Comparison of ENCODE assay signal across 12 cellular contexts in the genomic region with DNA sequence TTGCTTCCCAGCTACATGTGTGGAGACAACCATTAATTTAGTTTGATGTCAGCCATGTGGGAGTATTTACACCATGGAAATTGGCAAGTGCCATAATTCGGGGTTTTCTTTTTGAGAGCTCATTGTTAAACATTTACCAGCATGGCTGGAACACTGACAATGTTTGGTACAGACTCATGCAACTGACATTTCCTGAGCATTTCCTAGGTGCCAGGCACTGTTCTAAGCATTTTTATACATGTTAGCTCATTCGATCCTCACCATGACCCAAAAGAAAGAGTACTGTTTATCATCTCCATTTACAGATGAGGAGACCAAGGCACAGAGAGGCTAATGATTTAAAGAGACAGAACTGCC.
DNase-seq lines count a peak whose midpoint lies in the region; ATAC-seq lines count a peak whose summit lies in the region.
"Had no signal": no experiment of that assay in that cellular context is flagged by ENCODE, and none has a peak within 500 bp of the region (broad histone marks: within the 10 kb centered on the region; RNA-seq: fewer than 3 reads in every experiment).

No MANE protein-coding gene starts in this region.

- peaks cover 32% of the 10 kb centered on the region for H3K27me3 Mint-ChIP-seq in activated CD8-positive, alpha-beta memory T cell treated with anti-CD3 and anti-CD28 coated beads, Interleukin-2, amount 10 ng/mL, durations not matched to agents 7 days and 5 days
- peaks cover 23 to 62% of the 10 kb centered on the region in 2 donors for H3K27me3 Mint-ChIP-seq in stimulated activated naive B cell treated with anti-CD40 and anti-IgM and Interleukin-4, amounts not matched to agents 10 μg/mL and 1 μg/mL and 100 μg/mL, for 72 hours

- no peaks in the 10 kb centered on the region for H3K36me3 ChIP-seq in duodenal mucosa (ENCODE audit: control insufficient read depth in 1 of 2, insufficient read depth in 2 of 2, low read length in 2 of 2)
- H3K36me3 ChIP-seq: cardiac muscle cell, WERI-Rb-1 had no signal

- peaks cover 4% of the 10 kb centered on the region for H3K36me3 Mint-ChIP-seq in activated CD8-positive, alpha-beta memory T cell treated with anti-CD3 and anti-CD28 coated beads, Interleukin-2, amount 10 ng/mL, durations not matched to agents 7 days and 5 days
- no peaks in the 10 kb centered on the region for H3K36me3 Mint-ChIP-seq in stimulated activated naive B cell treated with anti-CD40 and anti-IgM and Interleukin-4, amounts not matched to agents 10 μg/mL and 1 μg/mL and 100 μg/mL, for 72 hours

- peaks cover 1% of the 10 kb centered on the region for H3K9me3 Mint-ChIP-seq in activated CD8-positive, alpha-beta memory T cell treated with anti-CD3 and anti-CD28 coated beads, Interleukin-2, amount 10 ng/mL, durations not matched to agents 7 days and 5 days (ENCODE audit: low read depth)
- H3K9me3 Mint-ChIP-seq in stimulated activated naive B cell treated with anti-CD40 and anti-IgM and Interleukin-4, amounts not matched to agents 10 μg/mL and 1 μg/mL and 100 μg/mL, for 72 hours, result peaks cover 8 to 12% of the 10 kb centered on the region in 2 donors

- H3K27ac Mint-ChIP-seq in activated CD8-positive, alpha-beta memory T cell treated with anti-CD3 and anti-CD28 coated beads, Interleukin-2, amount 10 ng/mL, durations not matched to agents 7 days and 5 days, result peak overlapping the region; percentile 83
- peak overlapping the region; percentile 20 for H3K27ac Mint-ChIP-seq in stimulated activated naive B cell treated with anti-CD40 and anti-IgM and Interleukin-4, amounts not matched to agents 10 μg/mL and 1 μg/mL and 100 μg/mL, for 72 hours
- H3K27ac Mint-ChIP-seq: B cell had no signal

- peaks cover 29% of the 10 kb centered on the region for H3K4me1 Mint-ChIP-seq in activated CD8-positive, alpha-beta memory T cell treated with anti-CD3 and anti-CD28 coated beads, Interleukin-2, amount 10 ng/mL, durations not matched to agents 7 days and 5 days
- peaks cover 7 to 11% of the 10 kb centered on the region in 2 donors for H3K4me1 Mint-ChIP-seq in stimulated activated naive B cell treated with anti-CD40 and anti-IgM and Interleukin-4, amounts not matched to agents 10 μg/mL and 1 μg/mL and 100 μg/mL, for 72 hours

- peak overlapping the region in 1 of 2 donors; percentile 4 for H3K9ac ChIP-seq in duodenal mucosa (ENCODE audit: low read depth in 1 of 2, low read length in 2 of 2)

- CTCF ChIA-PET in activated CD8-positive, alpha-beta memory T cell treated with anti-CD3 and anti-CD28 coated beads, Interleukin-2, amount 10 ng/mL, durations not matched to agents 7 days and 5 days (lab: Charles Lee), result interaction anchor here (0.7 kb wide), 1 partner anchor 1357 kb away, joined by 3 read pairs; no protein-coding TSS in a partner anchor

- peaks cover 15 to 20% of the 10 kb centered on the region in 2 donors for H3K4me1 ChIP-seq in duodenal mucosa (ENCODE audit: control insufficient read depth in 1 of 2, insufficient read depth in 2 of 2, low read length in 2 of 2)

- no peaks in the 10 kb centered on the region for H3K9me3 ChIP-seq in duodenal mucosa (ENCODE audit: control insufficient read depth in 1 of 2, low read length in 2 of 2)

- H3K4me3 Mint-ChIP-seq in activated CD8-positive, alpha-beta memory T cell treated with anti-CD3 and anti-CD28 coated beads, Interleukin-2, amount 10 ng/mL, durations not matched to agents 7 days and 5 days, result no peak overlapping the region
- H3K4me3 Mint-ChIP-seq in stimulated activated naive B cell treated with anti-CD40 and anti-IgM and Interleukin-4, amounts not matched to agents 10 μg/mL and 1 μg/mL and 100 μg/mL, for 72 hours, result no peak overlapping the region
- H3K4me3 Mint-ChIP-seq: B cell had no signal

- no peaks in the 10 kb centered on the region for H3K27me3 ChIP-seq in duodenal mucosa (ENCODE audit: control insufficient read depth in 1 of 2, insufficient read depth in 2 of 2, low read length in 2 of 2)
- H3K27me3 ChIP-seq: cardiac muscle cell had no signal

- no peak for DNase-seq in activated CD8-positive, alpha-beta memory T cell treated with anti-CD3 and anti-CD28 coated beads, Interleukin-2, amount 10 ng/mL, durations not matched to agents 7 days and 5 days
- no peak for DNase-seq in activated CD8-positive, alpha-beta memory T cell treated with anti-CD3 and anti-CD28 coated beads for 24 hours
- DNase-seq in stimulated activated naive B cell treated with anti-CD40 and anti-IgM and Interleukin-4, amounts not matched to agents 10 μg/mL and 1 μg/mL and 100 μg/mL, for 72 hours, result no peak
- DNase-seq in Ammon's horn (ENCODE audit: low spot score) (no peak), amygdala (lab: John Stamatoyannopoulos, UW) (no peak), NAMALWA (ENCODE audit: low spot score) (no peak)
- DNase-seq: NCI-H524, WERI-Rb-1 had no signal

- peak overlapping the region; percentile 85 for H3K27ac ChIP-seq in duodenal mucosa (ENCODE audit: low read depth, low read length)
- H3K27ac ChIP-seq: cardiac muscle cell, WERI-Rb-1 had no signal

- peak overlapping the region; percentile 34 to 51 for H3K4me3 ChIP-seq in duodenal mucosa (ENCODE audit: low read depth in 1 of 2, low read length in 2 of 2)
- H3K4me3 ChIP-seq: cardiac muscle cell had no signal

- ATAC-seq in activated CD8-positive, alpha-beta memory T cell treated with anti-CD3 and anti-CD28 coated beads, Interleukin-2, amount 10 ng/mL, durations not matched to agents 7 days and 5 days, result no peak
- ATAC-seq in HG03571 (IDR thresholded peaks at IDR 0.05; ENCODE audit: unreplicated experiment), result peak; percentile 10
- peak in 1 of 2 donors; percentile 6 for ATAC-seq in stimulated activated naive B cell treated with anti-CD40 and anti-IgM and Interleukin-4, amounts not matched to agents 10 μg/mL and 1 μg/mL and 100 μg/mL, for 72 hours (replicated peaks)
